34 cellular contexts compared by ENCODE assay signal in the genomic region with DNA sequence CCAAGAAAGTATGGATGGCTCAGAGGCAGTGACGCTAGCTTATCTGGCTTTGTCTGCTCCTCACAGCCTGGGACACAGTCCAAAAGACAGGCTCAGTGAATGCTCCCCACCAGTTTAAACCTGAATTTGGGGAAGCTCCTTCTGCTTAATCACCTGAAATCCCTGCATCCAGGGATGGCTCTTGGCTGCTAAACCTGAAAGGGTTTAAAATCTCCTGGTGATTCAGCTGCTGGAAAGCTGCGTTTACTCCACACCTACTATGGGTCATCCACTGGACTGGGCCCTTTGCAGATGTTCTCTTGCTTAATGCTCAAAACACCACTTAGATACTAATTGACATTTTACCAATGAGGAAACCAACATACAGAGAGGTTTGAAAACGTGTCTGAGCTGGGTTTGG.
"Had no signal": no experiment of that assay in that cellular context is flagged by ENCODE, and none has a peak within 500 bp of the region (broad histone marks: within the 10 kb centered on the region; RNA-seq: fewer than 3 reads in every experiment).

No MANE protein-coding gene starts in this region.

- H3K27ac Mint-ChIP-seq: activated CD4-positive, alpha-beta T cell treated with anti-CD3 and anti-CD28 coated beads, Interleukin-2, amount 10 ng/mL, durations not matched to agents 24 days and 14 days; activated CD8-positive, alpha-beta T cell treated with anti-CD3 and anti-CD28 coated beads for 36 hours; activated naive CD4-positive, alpha-beta T cell treated with anti-CD3 and anti-CD28 coated beads, Interleukin-2, amount 50 U/mL, for 24 hours; activated naive CD8-positive, alpha-beta T cell treated with anti-CD3 and anti-CD28 coated beads, Interleukin-2, amount 10 ng/mL, durations not matched to agents 7 days and 5 days; activated T-helper 2 cell treated with anti-CD3 and anti-CD28 coated beads, Interferon-gamma antibody, Interleukin-2, Interleukin-4, amounts not matched to agents 10 μg/mL and 5 μg/mL and 100 μg/mL, durations not matched to agents 14 hours and 24 hours and 36 hours; IgD-negative memory B cell; T-helper 1 cell treated with Interleukin-12 subunit alpha and Interleukin-12 subunit beta and Interleukin-4 antibody, amounts not matched to agents 30 μg/mL and 1 μg/mL, for 36 hours; T-helper 2 cell treated with Interferon-gamma antibody and Interleukin-4, amounts not matched to agents 5 μg/mL and 100 μg/mL, for 36 hours had no signal

- H3K4me1 ChIP-seq: ascending aorta, Peyer's patch, SJCRH30 had no signal

- H3K9me3 ChIP-seq: ascending aorta, MG63, SJCRH30 had no signal

- H3K4me3 ChIP-seq: ascending aorta, MG63, Peyer's patch, SJCRH30, SK-N-MC had no signal

- H3K27ac ChIP-seq: ascending aorta, Peyer's patch, SJCRH30, SK-N-MC had no signal

- H3K4me1 Mint-ChIP-seq: activated CD4-positive, alpha-beta T cell treated with anti-CD3 and anti-CD28 coated beads, Interleukin-2, amount 10 ng/mL, durations not matched to agents 24 days and 14 days; activated naive CD4-positive, alpha-beta T cell treated with anti-CD3 and anti-CD28 coated beads, Interleukin-2, amount 50 U/mL, for 24 hours; activated naive CD8-positive, alpha-beta T cell treated with anti-CD3 and anti-CD28 coated beads, Interleukin-2, amount 10 ng/mL, durations not matched to agents 7 days and 5 days had no signal

- H3K36me3 Mint-ChIP-seq: activated naive CD4-positive, alpha-beta T cell treated with anti-CD3 and anti-CD28 coated beads, Interleukin-2, amount 50 U/mL, for 24 hours; activated naive CD8-positive, alpha-beta T cell treated with anti-CD3 and anti-CD28 coated beads, Interleukin-2, amount 10 ng/mL, durations not matched to agents 7 days and 5 days had no signal

- H3K27me3 Mint-ChIP-seq: activated CD4-positive, alpha-beta T cell treated with anti-CD3 and anti-CD28 coated beads, Interleukin-2, amount 10 ng/mL, durations not matched to agents 24 days and 14 days; activated CD8-positive, alpha-beta T cell treated with anti-CD3 and anti-CD28 coated beads for 36 hours; activated naive CD4-positive, alpha-beta T cell treated with anti-CD3 and anti-CD28 coated beads, Interleukin-2, amount 50 U/mL, for 24 hours; activated naive CD8-positive, alpha-beta T cell treated with anti-CD3 and anti-CD28 coated beads, Interleukin-2, amount 10 ng/mL, durations not matched to agents 7 days and 5 days; IgD-negative memory B cell had no signal

- H3K27me3 ChIP-seq: ascending aorta, MG63, Peyer's patch, SJCRH30 had no signal

- DNase-seq: activated CD4-positive, alpha-beta T cell treated with anti-CD3 and anti-CD28 coated beads, Interleukin-2, amount 10 ng/mL, durations not matched to agents 24 days and 14 days; activated CD4-positive, alpha-beta T cell treated with anti-CD3 and anti-CD28 coated beads, Interleukin-2, amount 50 U/mL, for 4 hours; activated CD8-positive, alpha-beta T cell treated with anti-CD3 and anti-CD28 coated beads for 36 hours; activated gamma-delta T cell; activated naive CD4-positive, alpha-beta T cell treated with Interleukin-2 at 50 U/mL for 16 hours; activated naive CD8-positive, alpha-beta T cell treated with anti-CD3 and anti-CD28 coated beads, Interleukin-2, amount 10 ng/mL, durations not matched to agents 7 days and 5 days; activated T-cell treated with anti-CD3 and anti-CD28 coated beads, Interleukin-2, amount 50 U/mL, for 1 hour; amygdala; caudate nucleus; Karpas-422; KBM-7; MG63; NCI-H1048; NCI-H1105 treated with DMSO at 0.1 percent for 48 hours; NCI-H1436; NCI-H1694 treated with DMSO at 0.1 percent for 48 hours; NCI-H2029; NCI-H2107; NCI-H2171; NCI-H2227 treated with DMSO at 0.1 percent for 48 hours; NCI-H446 treated with DMSO at 0.1 percent for 48 hours; NCI-H524; NK-92 treated with Interleukin-12 subunit alpha and Interleukin-12 subunit beta, amount 100 ng/mL, for 24 hours; PC-3; Peyer's patch; SHP77; SJCRH30 had no signal

- H3K36me3 ChIP-seq: MG63, Peyer's patch, SJCRH30 had no signal

- H3K4me3 Mint-ChIP-seq: activated CD4-positive, alpha-beta T cell treated with anti-CD3 and anti-CD28 coated beads, Interleukin-2, amount 10 ng/mL, durations not matched to agents 24 days and 14 days; activated CD8-positive, alpha-beta T cell treated with anti-CD3 and anti-CD28 coated beads for 36 hours; activated naive CD4-positive, alpha-beta T cell treated with anti-CD3 and anti-CD28 coated beads, Interleukin-2, amount 50 U/mL, for 24 hours; activated naive CD8-positive, alpha-beta T cell treated with anti-CD3 and anti-CD28 coated beads, Interleukin-2, amount 10 ng/mL, durations not matched to agents 7 days and 5 days; IgD-negative memory B cell; T-helper 1 cell treated with Interleukin-12 subunit alpha and Interleukin-12 subunit beta and Interleukin-4 antibody, amounts not matched to agents 30 μg/mL and 1 μg/mL, for 36 hours; T-helper 2 cell treated with Interferon-gamma antibody and Interleukin-4, amounts not matched to agents 5 μg/mL and 100 μg/mL, for 36 hours had no signal
